In genomic region chr3:58804914-58805313, GRCh38 we compare ENCODE assay signal across 29 cellular contexts.
"Had no signal": no experiment of that assay in that cellular context is flagged by ENCODE, and none has a peak within 500 bp of the region (broad histone marks: within the 10 kb centered on the region; RNA-seq: fewer than 3 reads in every experiment).

No MANE protein-coding gene starts in this region.

- FAIRE-seq: kidney, urothelium cell line had no signal

- H3K9me3 Mint-ChIP-seq: memory B cell, natural killer cell had no signal

- H3K36me3 ChIP-seq: colonic mucosa, gastrocnemius medialis, heart left ventricle, prostate gland, right atrium auricular region, sigmoid colon, spleen, thoracic aorta, tibial nerve, upper lobe of left lung had no signal

- H3K36me3 Mint-ChIP-seq: memory B cell; natural killer cell; stimulated activated naive B cell treated with anti-CD40 and anti-IgM and Interleukin-4, amounts not matched to agents 10 μg/mL and 1 μg/mL and 100 μg/mL, for 72 hours had no signal

- H3K4me3 Mint-ChIP-seq: dendritic cell treated with granulocyte-macrophage colony-stimulating factor and Interleukin-4, amounts not matched to agents 40 ng/mL and 50 ng/mL, for 4 days; endodermal cell; memory B cell; natural killer cell; stimulated activated naive B cell treated with anti-CD40 and anti-IgM and Interleukin-4, amounts not matched to agents 10 μg/mL and 1 μg/mL and 100 μg/mL, for 72 hours; stimulated activated naive CD8-positive, alpha-beta T cell treated with anti-CD3 and anti-CD28 coated beads, Interleukin-15, Interleukin-2, amounts not matched to agents 100 ng/mL and 50 ng/mL, for 24 hours had no signal

- H3K27me3 Mint-ChIP-seq: dendritic cell treated with granulocyte-macrophage colony-stimulating factor and Interleukin-4, amounts not matched to agents 40 ng/mL and 50 ng/mL, for 4 days; stimulated activated naive B cell treated with anti-CD40 and anti-IgM and Interleukin-4, amounts not matched to agents 10 μg/mL and 1 μg/mL and 100 μg/mL, for 72 hours; stimulated activated naive CD8-positive, alpha-beta T cell treated with anti-CD3 and anti-CD28 coated beads, Interleukin-15, Interleukin-2, amounts not matched to agents 100 ng/mL and 50 ng/mL, for 24 hours had no signal

- H3K9me3 ChIP-seq: colonic mucosa, gastrocnemius medialis, heart left ventricle, prostate gland, right atrium auricular region, sigmoid colon, thoracic aorta, tibial nerve, upper lobe of left lung had no signal

- H3K9ac ChIP-seq: parathyroid adenoma had no signal

- H3K79me2 ChIP-seq: hepatocyte, parathyroid adenoma had no signal

- DNase-seq: colonic mucosa; effector CD8-positive, alpha-beta T cell; endodermal cell; foreskin fibroblast; gastrocnemius medialis; heart left ventricle; kidney; natural killer cell; occipital lobe; sigmoid colon; spleen; stimulated activated CD4-positive, alpha-beta T cell treated with anti-CD3 and anti-CD28 coated beads, Interleukin-4, amount 100 ng/mL, for 4 hours; stimulated activated naive B cell treated with anti-CD40 and anti-IgM and Interleukin-4, amounts not matched to agents 10 μg/mL and 1 μg/mL and 100 μg/mL, for 72 hours; upper lobe of left lung had no signal

- H3K4me1 Mint-ChIP-seq: endodermal cell; memory B cell; stimulated activated naive B cell treated with anti-CD40 and anti-IgM and Interleukin-4, amounts not matched to agents 10 μg/mL and 1 μg/mL and 100 μg/mL, for 72 hours had no signal

- H2AFZ ChIP-seq: hepatocyte, parathyroid adenoma had no signal

- H3K4me1 ChIP-seq: colonic mucosa, gastrocnemius medialis, heart left ventricle, parathyroid adenoma, prostate gland, right atrium auricular region, sigmoid colon, tibial nerve, upper lobe of left lung had no signal

- H3K27ac ChIP-seq: colonic mucosa, epithelial cell of prostate, gastrocnemius medialis, heart left ventricle, hepatocyte, parathyroid adenoma, prostate gland, right atrium auricular region, sigmoid colon, skin epidermis, spleen, thoracic aorta, tibial nerve, upper lobe of left lung had no signal

- H3K4me2 ChIP-seq: hepatocyte had no signal

- H3K4me3 ChIP-seq: colonic mucosa, gastrocnemius medialis, heart left ventricle, hepatocyte, lung, prostate gland, right atrium auricular region, sigmoid colon, skin epidermis, spleen, thoracic aorta, tibial nerve, upper lobe of left lung had no signal

- H3K27ac Mint-ChIP-seq: dendritic cell treated with granulocyte-macrophage colony-stimulating factor and Interleukin-4, amounts not matched to agents 40 ng/mL and 50 ng/mL, for 4 days; endodermal cell; memory B cell; natural killer cell; stimulated activated naive B cell treated with anti-CD40 and anti-IgM and Interleukin-4, amounts not matched to agents 10 μg/mL and 1 μg/mL and 100 μg/mL, for 72 hours; stimulated activated naive CD8-positive, alpha-beta T cell treated with anti-CD3 and anti-CD28 coated beads, Interleukin-15, Interleukin-2, amounts not matched to agents 100 ng/mL and 50 ng/mL, for 24 hours had no signal

- H3K27me3 ChIP-seq: colonic mucosa, gastrocnemius medialis, heart left ventricle, hepatocyte, right atrium auricular region, sigmoid colon, tibial nerve, upper lobe of left lung had no signal

- ATAC-seq: esophagus mucosa; gastrocnemius medialis; heart left ventricle; left lobe of liver; natural killer cell; stimulated activated naive B cell treated with anti-CD40 and anti-IgM and Interleukin-4, amounts not matched to agents 10 μg/mL and 1 μg/mL and 100 μg/mL, for 72 hours had no signal
